Comparison of ENCODE assay signal across 13 cellular contexts in genomic region chr7:16905300-16906044, GRCh38. TPM values are rescaled to one million over a fixed set of nuclear protein-coding genes. Genes with fewer than 3 reads are reported as not detected.
A peak's percentile ranks its signal among the peaks of the same experiment; 100 is the strongest.
DNase-seq lines count a peak whose midpoint lies in the region; ATAC-seq and TF ChIP-seq lines count a peak whose summit lies in the region.
"Had no signal": no experiment of that assay in that cellular context is flagged by ENCODE, and none has a peak within 500 bp of the region (broad histone marks: within the 10 kb centered on the region; RNA-seq: fewer than 3 reads in every experiment).

No MANE protein-coding gene starts in this region.

- no peak overlapping the region for H3K9ac ChIP-seq in skeletal muscle satellite cell (ENCODE audit: low read depth, low read length)

- H3K4me3 Mint-ChIP-seq in WTC11, result peak overlapping the region; percentile 29; the same call in 1 of the 2 replicates
- H3K4me3 Mint-ChIP-seq: brain had no signal

- no peaks in the 10 kb centered on the region for H3K9me3 ChIP-seq in skeletal muscle satellite cell (replicated peaks; ENCODE audit: low read length)

- peak; percentile 76 for DNase-seq in HT-29 (ENCODE audit: low spot score)
- no peak for DNase-seq in WTC11 (ENCODE audit: low spot score)
- DNase-seq in fibroblast of villous mesenchyme (ENCODE audit: low read depth), result peak; percentile 57
- DNase-seq: DMS79, foreskin keratinocyte, NCI-H2081, retina had no signal

- H3K27me3 Mint-ChIP-seq in WTC11 (ENCODE audit: low read depth), result no peaks in the 10 kb centered on the region

- no peak overlapping the region for H3K4me3 ChIP-seq in fibroblast of villous mesenchyme (ENCODE audit: low read depth, low read length)
- no peak overlapping the region for H3K4me3 ChIP-seq in skeletal muscle satellite cell (ENCODE audit: low read length)

- no peaks in the 10 kb centered on the region for H3K4me1 ChIP-seq in skeletal muscle satellite cell (ENCODE audit: control insufficient read depth, insufficient read depth, low read length)

- POLR2A ChIA-PET in WTC11 (lab: Charles Lee), result no interaction called here

- no peak for TF ChIP-seq POLR2A in GM18505 (IDR thresholded peaks at IDR 0.05; ENCODE audit: borderline replicate concordance, extremely low read depth, insufficient read depth, insufficient read length)

- CTCF ChIA-PET in WTC11 (lab: Charles Lee), result interaction anchor here (1.0 kb wide), 1 partner anchor 8 kb away, joined by 3 read pairs; no protein-coding TSS in a partner anchor

- H3K36me3 ChIP-seq in skeletal muscle satellite cell (ENCODE audit: insufficient read depth, low read length), result no peaks in the 10 kb centered on the region

- no peaks in the 10 kb centered on the region for H3K27me3 ChIP-seq in skeletal muscle satellite cell (ENCODE audit: control insufficient read depth, insufficient read depth, low read length)
- H3K27me3 ChIP-seq: foreskin keratinocyte had no signal

- peak; percentile 87 for ATAC-seq in WTC11
- ATAC-seq in GM18505 (IDR thresholded peaks at IDR 0.05; ENCODE audit: unreplicated experiment), result no peak
- ATAC-seq in HG03469 (IDR thresholded peaks at IDR 0.05; ENCODE audit: unreplicated experiment), result no peak
- no peak for ATAC-seq in GM18867 (IDR thresholded peaks at IDR 0.05; ENCODE audit: unreplicated experiment)
- ATAC-seq: foreskin keratinocyte had no signal

- H3K27ac Mint-ChIP-seq in WTC11, result peak overlapping the region; percentile 35

- H3K36me3 Mint-ChIP-seq in WTC11, result no peaks in the 10 kb centered on the region
- H3K36me3 Mint-ChIP-seq: brain had no signal

- no peaks in the 10 kb centered on the region; the same call in 1 of the 2 replicates for H3K9me3 Mint-ChIP-seq in WTC11

- H3K4me2 ChIP-seq in skeletal muscle satellite cell (ENCODE audit: low read length), result peak overlapping the region; percentile 8

- TF ChIP-seq CTCF in WTC11 (IDR thresholded peaks at IDR 0.05) (no peak), fibroblast of villous mesenchyme (IDR thresholded peaks at IDR 0.05; ENCODE audit: insufficient read depth, low read depth, low read length) (no peak)

- H3K4me1 Mint-ChIP-seq in WTC11, result peaks cover 34% of the 10 kb centered on the region

TF ChIP-seq in WTC11, 78 proteins besides CTCF, POLR2A, EP300 and RAD21:
- TF ChIP-seq ZNF416 (CRISPR knock-in tag; IDR thresholded peaks at IDR 0.05) (no peak), ZNF219 (CRISPR knock-in tag; IDR thresholded peaks at IDR 0.05; ENCODE audit: borderline replicate concordance) (no peak), EMX1 (CRISPR knock-in tag; IDR thresholded peaks at IDR 0.05) (no peak)

RNA-seq across cellular contexts. Expression of gene AGR3, which starts 23.7 kb away (rescaled TPM):
- 6.2 and 17.9 TPM in 2 replicates for total RNA-seq in HT-29 (2014; rRNA removed; shearing (Covaris generic))
- total RNA-seq in WTC11 (2021), result not detected in 3 replicates
- total RNA-seq in fibroblast of villous mesenchyme, result not detected in 2 replicates
- total RNA-seq in skeletal muscle satellite cell (2012; rRNA removed), result not detected in 2 replicates
- total RNA-seq: foreskin keratinocyte, lung microvascular endothelial cell had no signal
